Comparison of ENCODE assay signal across 9 cellular contexts in genomic region chr1:201602413-201603265, GRCh38.
DNase-seq lines count a peak whose midpoint lies in the region; ATAC-seq, FAIRE-seq and TF ChIP-seq lines count a peak whose summit lies in the region.
"Had no signal": no experiment of that assay in that cellular context is flagged by ENCODE, and none has a peak within 500 bp of the region (broad histone marks: within the 10 kb centered on the region; RNA-seq: fewer than 3 reads in every experiment).

No MANE protein-coding gene starts in this region.

- intact Hi-C loops in left cardiac atrium (cut with DNase I) (no loop called here), stomach (cut with DNase I; ENCODE audit: low total_unique reads) (no loop called here)

- no peaks in the 10 kb centered on the region for H3K36me3 Mint-ChIP-seq in activated naive CD4-positive, alpha-beta T cell treated with anti-CD3 and anti-CD28 coated beads, Interleukin-2, amount 10 ng/mL, durations not matched to agents 7 days and 5 days

- H3K4me3 Mint-ChIP-seq in activated naive CD4-positive, alpha-beta T cell treated with anti-CD3 and anti-CD28 coated beads, Interleukin-2, amount 10 ng/mL, durations not matched to agents 7 days and 5 days = no peak overlapping the region
- H3K4me3 Mint-ChIP-seq: mesothelial cell of epicardium had no signal

- H3K4me1 Mint-ChIP-seq in activated naive CD4-positive, alpha-beta T cell treated with anti-CD3 and anti-CD28 coated beads, Interleukin-2, amount 10 ng/mL, durations not matched to agents 7 days and 5 days = peaks cover 1% of the 10 kb centered on the region
- H3K4me1 Mint-ChIP-seq: mesothelial cell of epicardium had no signal

- H3K27ac Mint-ChIP-seq in activated naive CD4-positive, alpha-beta T cell treated with anti-CD3 and anti-CD28 coated beads, Interleukin-2, amount 10 ng/mL, durations not matched to agents 7 days and 5 days = no peak overlapping the region
- H3K27ac Mint-ChIP-seq: mesothelial cell of epicardium had no signal

- peak overlapping the region; percentile 3 to 62 (median 13) for H3K27ac ChIP-seq in stomach
- no peak overlapping the region for H3K27ac ChIP-seq in suprapubic skin

- WGBS in stomach, 5 donors = 68 to 78% (median 76%) methylated on average over 7 of the region's 7 CpGs
- 74% methylated on average over 7 of the region's 7 CpGs for WGBS in suprapubic skin

- no peak for TF ChIP-seq CTCF in stomach (IDR thresholded peaks at IDR 0.05)
- no peak for TF ChIP-seq CTCF in suprapubic skin (IDR thresholded peaks at IDR 0.05)

- TF ChIP-seq EP300 in stomach (IDR thresholded peaks at IDR 0.05) (no peak), suprapubic skin (IDR thresholded peaks at IDR 0.05) (no peak)

- CTCF ChIA-PET in activated naive CD4-positive, alpha-beta T cell treated with anti-CD3 and anti-CD28 coated beads, Interleukin-2, amount 10 ng/mL, durations not matched to agents 7 days and 5 days (lab: Charles Lee) = interaction anchor here (0.6 kb wide), 1 partner anchor 49 kb away, joined by 3 read pairs; no protein-coding TSS in a partner anchor

- TF ChIP-seq POLR2A in H54 (IDR thresholded peaks at IDR 0.05; ENCODE audit: low read depth, low read length) (no peak), stomach (IDR thresholded peaks at IDR 0.05) (no peak), suprapubic skin (IDR thresholded peaks at IDR 0.05) (no peak)

- H3K27me3 ChIP-seq in adipocyte (replicated peaks; ENCODE audit: control insufficient read depth, insufficient read depth, low read length) (no peaks in the 10 kb centered on the region), stomach (no peaks in the 10 kb centered on the region), suprapubic skin (no peaks in the 10 kb centered on the region)

- peaks cover 56% of the 10 kb centered on the region for H3K4me1 ChIP-seq in adipocyte (ENCODE audit: control insufficient read depth, insufficient read depth, low read length)
- peaks cover 7 to 49% (median 42%) of the 10 kb centered on the region in 4 donors for H3K4me1 ChIP-seq in stomach
- H3K4me1 ChIP-seq in suprapubic skin = peaks cover 5% of the 10 kb centered on the region

- peaks cover 4% of the 10 kb centered on the region for H3K36me3 ChIP-seq in adipocyte (ENCODE audit: control insufficient read depth, insufficient read depth, low read length, severe bottlenecking)
- H3K36me3 ChIP-seq in stomach = no peaks in the 10 kb centered on the region
- no peaks in the 10 kb centered on the region for H3K36me3 ChIP-seq in suprapubic skin

- H3K4me3 ChIP-seq in adipocyte (ENCODE audit: low read length) (no peak overlapping the region), stomach (no peak overlapping the region), suprapubic skin (no peak overlapping the region)

- ATAC-seq in left cardiac atrium = peak; percentile 51 to 93

- H3K9me3 ChIP-seq in adipocyte (ENCODE audit: control insufficient read depth, low read length) (no peaks in the 10 kb centered on the region), stomach (no peaks in the 10 kb centered on the region), suprapubic skin (no peaks in the 10 kb centered on the region)

- peak; percentile 78 for DNase-seq in H54 (ENCODE audit: insufficient read length, low spot score)
- peak; percentile 94 for DNase-seq in adipocyte (ENCODE audit: low read depth)
- DNase-seq in left cardiac atrium = peak; percentile 45
- DNase-seq in stomach = no peak
- DNase-seq in suprapubic skin (ENCODE audit: low spot score in 2 of 2) = no peak
- DNase-seq in activated gamma-delta T cell (lab: John Stamatoyannopoulos, UW) = no peak
- DNase-seq in activated naive CD4-positive, alpha-beta T cell treated with anti-CD3 and anti-CD28 coated beads, Interleukin-2, amount 10 ng/mL, durations not matched to agents 7 days and 5 days = no peak

- peak overlapping the region; percentile 74 for H3K9ac ChIP-seq in adipocyte (ENCODE audit: low read length)

- peaks cover 18% of the 10 kb centered on the region for H3K27me3 Mint-ChIP-seq in activated naive CD4-positive, alpha-beta T cell treated with anti-CD3 and anti-CD28 coated beads, Interleukin-2, amount 10 ng/mL, durations not matched to agents 7 days and 5 days

- no peaks in the 10 kb centered on the region for H3K9me3 Mint-ChIP-seq in activated naive CD4-positive, alpha-beta T cell treated with anti-CD3 and anti-CD28 coated beads, Interleukin-2, amount 10 ng/mL, durations not matched to agents 7 days and 5 days
- H3K9me3 Mint-ChIP-seq: mesothelial cell of epicardium had no signal

- FAIRE-seq in H54 (lab: Jason Lieb, UNC) = peak; percentile 27
- FAIRE-seq: endometrium had no signal

Comparison
In these comparisons a context has a peak if more than half of its experiments do, and no peak if none do; other contexts are left out.
1. DNase-seq: peak in H54 (single experiment), adipocyte (single experiment) and left cardiac atrium (single experiment); none in stomach (single experiment), suprapubic skin (0 of 2), activated gamma-delta T cell (single experiment) and activated naive CD4-positive, alpha-beta T cell treated with anti-CD3 and anti-CD28 coated beads, Interleukin-2, amount 10 ng/mL, durations not matched to agents 7 days and 5 days (single experiment).